Comparison of ENCODE assay signal across 10 cellular contexts in genomic region chr14:68182492-68182891, GRCh38.
DNase-seq lines count a peak whose midpoint lies in the region; ATAC-seq, FAIRE-seq and TF ChIP-seq lines count a peak whose summit lies in the region.
"Had no signal": no experiment of that assay in that cellular context is flagged by ENCODE, and none has a peak within 500 bp of the region (broad histone marks: within the 10 kb centered on the region; RNA-seq: fewer than 3 reads in every experiment).

No MANE protein-coding gene starts in this region.

- no peak overlapping the region for H3K4me3 Mint-ChIP-seq in activated B cell treated with CpG ODN at 0.5 μM for 24 hours

- CTCF ChIA-PET in activated B cell treated with CpG ODN at 0.5 μM for 24 hours (lab: Charles Lee): no interaction called here

- no peak for FAIRE-seq in frontal cortex (lab: Jason Lieb, UNC)

- POLR2A ChIA-PET in activated B cell treated with CpG ODN at 0.5 μM for 24 hours (lab: Charles Lee): no interaction called here

- no peaks in the 10 kb centered on the region for H3K27me3 Mint-ChIP-seq in activated B cell treated with CpG ODN at 0.5 μM for 24 hours

- intact Hi-C loops in activated B cell treated with CpG ODN at 0.5 μM for 24 hours (cut with micrococcal nuclease) (no loop called here), Right ventricle myocardium superior (cut with DNase I) (no loop called here)

- peaks cover 4% of the 10 kb centered on the region for H3K9me3 Mint-ChIP-seq in activated B cell treated with CpG ODN at 0.5 μM for 24 hours

- peak; percentile 74 for ATAC-seq in HG02763 (IDR thresholded peaks at IDR 0.05; ENCODE audit: unreplicated experiment)
- no peak for ATAC-seq in activated B cell treated with CpG ODN at 0.5 μM for 24 hours (ENCODE audit: low read depth)
- no peak for ATAC-seq in Right ventricle myocardium superior (ENCODE audit: poor library complexity)

- peak overlapping the region; percentile 59 for H3K27ac Mint-ChIP-seq in activated B cell treated with CpG ODN at 0.5 μM for 24 hours

- peak; percentile 17 for DNase-seq in stimulated activated CD4-positive, alpha-beta T cell treated with anti-CD3 and anti-CD28 coated beads, Interleukin-15, amount 100 ng/mL, for 24 hours
- no peak for DNase-seq in stimulated activated CD4-positive, alpha-beta T cell treated with anti-CD3 and anti-CD28 coated beads, Interleukin-4, amount 100 ng/mL, for 1 hour
- DNase-seq in activated B cell treated with CpG ODN at 0.5 μM for 24 hours: no peak
- DNase-seq in SIG-M5 treated with dmso at 0.1 percent for 504 hours (lab: John Stamatoyannopoulos, UW; ENCODE audit: unreplicated experiment): no peak
- DNase-seq in ureter (ENCODE audit: low spot score): no peak
- DNase-seq in frontal cortex (ENCODE audit: low spot score in 2 of 2): no peak
- no peak for DNase-seq in Right ventricle myocardium superior
- DNase-seq: BE2C, NCI-H2227 treated with DMSO at 0.1 percent for 48 hours had no signal

- peaks cover 25% of the 10 kb centered on the region for H3K4me1 Mint-ChIP-seq in activated B cell treated with CpG ODN at 0.5 μM for 24 hours

- no peaks in the 10 kb centered on the region for H3K36me3 Mint-ChIP-seq in activated B cell treated with CpG ODN at 0.5 μM for 24 hours (ENCODE audit: low read depth)

- no peak for TF ChIP-seq CTCF in activated B cell treated with CpG ODN at 0.5 μM for 24 hours (IDR thresholded peaks at IDR 0.05)
